Comparison of ENCODE assay signal across 8 cellular contexts in the genomic region with DNA sequence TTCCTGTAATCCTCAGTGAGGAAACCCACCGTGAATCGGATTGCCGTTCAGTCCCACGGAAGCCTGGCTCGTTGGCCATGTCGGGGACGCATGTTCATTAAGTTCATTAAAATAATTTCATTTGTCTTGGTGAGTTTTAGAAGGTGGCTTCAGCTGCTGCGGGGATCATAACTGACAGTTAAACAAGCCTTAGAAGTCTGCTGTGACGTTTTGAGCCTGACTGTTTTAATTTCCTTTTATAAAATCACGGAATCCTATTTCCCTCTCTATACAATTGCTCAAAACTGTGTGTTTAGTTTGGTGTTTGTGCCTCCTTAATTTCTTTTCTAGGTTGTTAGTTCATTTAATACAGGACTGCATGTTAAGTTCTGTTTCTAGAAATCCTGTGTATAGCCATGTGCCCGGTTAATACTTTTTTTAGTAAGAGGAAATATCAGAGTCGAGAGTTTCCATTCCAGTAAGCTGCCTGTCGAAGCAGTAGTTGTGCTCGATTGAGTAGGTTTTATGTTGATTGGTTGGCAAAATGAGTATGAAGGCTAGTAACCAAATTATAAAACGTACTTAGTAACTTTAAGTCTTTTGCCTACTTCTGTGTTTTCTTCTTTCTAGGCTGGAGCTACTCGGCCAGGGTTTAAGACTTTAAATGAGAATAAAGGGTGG. TPM values are rescaled to one million over a fixed set of nuclear protein-coding genes. Genes with fewer than 3 reads are reported as not detected.
A peak's percentile ranks its signal among the peaks of the same experiment; 100 is the strongest.
DNase-seq lines count a peak whose midpoint lies in the region; ATAC-seq and TF ChIP-seq lines count a peak whose summit lies in the region.

No MANE protein-coding gene starts in this region.

- no peak for TF ChIP-seq CTCF in activated CD8-positive, alpha-beta T cell treated with anti-CD3 and anti-CD28 coated beads for 36 hours (IDR thresholded peaks at IDR 0.05)
- TF ChIP-seq CTCF in glutamatergic neuron (IDR thresholded peaks at IDR 0.05; ENCODE audit: partially characterized antibody, unreplicated experiment) (no peak), sigmoid colon (IDR thresholded peaks at IDR 0.05) (no peak)

- H3K4me3 Mint-ChIP-seq in activated CD8-positive, alpha-beta T cell treated with anti-CD3 and anti-CD28 coated beads for 36 hours: peak overlapping the region; percentile 98
- H3K4me3 Mint-ChIP-seq in glutamatergic neuron (ENCODE audit: unreplicated experiment): peak overlapping the region; percentile 89

- H3K9me3 Mint-ChIP-seq in activated CD8-positive, alpha-beta T cell treated with anti-CD3 and anti-CD28 coated beads for 36 hours: no peaks in the 10 kb centered on the region
- H3K9me3 Mint-ChIP-seq in glutamatergic neuron (ENCODE audit: unreplicated experiment): peaks cover 13% of the 10 kb centered on the region

- no peak for TF ChIP-seq POLR2A in sigmoid colon (IDR thresholded peaks at IDR 0.05)

- H3K27me3 ChIP-seq in sigmoid colon: no peaks in the 10 kb centered on the region

- H3K9me3 ChIP-seq in sigmoid colon: no peaks in the 10 kb centered on the region

- H3K4me1 ChIP-seq in sigmoid colon: peaks cover 0 to 27% (median 20%) of the 10 kb centered on the region in 4 donors

- in situ Hi-C loops in Caki2 (cut with HindIII; ENCODE audit: low pct_unique_long_range_greater_than_20kb, low sequenced_read_pairs): no loop called here

- DNase-seq in Caki2 (ENCODE audit: low read depth): peak; percentile 3
- DNase-seq in activated CD8-positive, alpha-beta T cell treated with anti-CD3 and anti-CD28 coated beads for 36 hours: no peak
- no peak for DNase-seq in glutamatergic neuron
- DNase-seq in sigmoid colon: no peak
- no peak for DNase-seq in UCSD-AML1 (lab: John Stamatoyannopoulos, UW; ENCODE audit: unreplicated experiment)
- no peak for DNase-seq in COR-L47 (lab: John Stamatoyannopoulos, UW)
- no peak for DNase-seq in A172 (ENCODE audit: low spot score)

- H3K27ac ChIP-seq in sigmoid colon: peak overlapping the region; percentile 86 to 97 (median 94)

- H3K36me3 Mint-ChIP-seq in activated CD8-positive, alpha-beta T cell treated with anti-CD3 and anti-CD28 coated beads for 36 hours (ENCODE audit: low read depth): peaks cover 25% of the 10 kb centered on the region
- H3K36me3 Mint-ChIP-seq in glutamatergic neuron (ENCODE audit: unreplicated experiment): no peaks in the 10 kb centered on the region

- POLR2A ChIA-PET in activated CD8-positive, alpha-beta T cell treated with anti-CD3 and anti-CD28 coated beads for 36 hours (lab: Charles Lee): interaction anchor here (0.6 kb wide), 1 partner anchor 39 kb away, joined by 3 read pairs; no protein-coding TSS in a partner anchor

- WGBS in sigmoid colon, 2 donors: 0% methylated on average over 16 of the region's 16 CpGs

- peak overlapping the region; percentile 59 to 86 (median 70) for H3K4me3 ChIP-seq in sigmoid colon

- no peaks in the 10 kb centered on the region for H3K27me3 Mint-ChIP-seq in activated CD8-positive, alpha-beta T cell treated with anti-CD3 and anti-CD28 coated beads for 36 hours
- H3K27me3 Mint-ChIP-seq in glutamatergic neuron (ENCODE audit: unreplicated experiment): peaks cover 4% of the 10 kb centered on the region

- H3K36me3 ChIP-seq in sigmoid colon: no peaks in the 10 kb centered on the region

- ATAC-seq in HG03135 (IDR thresholded peaks at IDR 0.05; ENCODE audit: unreplicated experiment): peak; percentile 2
- no peak for ATAC-seq in activated CD8-positive, alpha-beta T cell treated with anti-CD3 and anti-CD28 coated beads for 36 hours

- peak overlapping the region; percentile 97 for H3K27ac Mint-ChIP-seq in activated CD8-positive, alpha-beta T cell treated with anti-CD3 and anti-CD28 coated beads for 36 hours
- peak overlapping the region; percentile 87 for H3K27ac Mint-ChIP-seq in glutamatergic neuron (ENCODE audit: unreplicated experiment)

- CTCF ChIA-PET in activated CD8-positive, alpha-beta T cell treated with anti-CD3 and anti-CD28 coated beads for 36 hours (lab: Charles Lee): interaction anchor here (1.0 to 1.5 kb wide), 2 partner anchors 28 to 49 kb away, joined by 3 to 4 read pairs; no protein-coding TSS in a partner anchor

- H3K4me1 Mint-ChIP-seq in activated CD8-positive, alpha-beta T cell treated with anti-CD3 and anti-CD28 coated beads for 36 hours (ENCODE audit: low read depth): peaks cover 23% of the 10 kb centered on the region
- peaks cover 13% of the 10 kb centered on the region for H3K4me1 Mint-ChIP-seq in glutamatergic neuron (ENCODE audit: low read depth, unreplicated experiment)

- intact Hi-C loops in activated CD8-positive, alpha-beta T cell treated with anti-CD3 and anti-CD28 coated beads for 36 hours (cut with micrococcal nuclease): loop anchor here (2.0 to 5.0 kb wide), 3 partner anchors 20 to 58 kb away; no protein-coding TSS in a partner anchor
- intact Hi-C loops in sigmoid colon (cut with DNase I): loop anchor here (2.0 to 5.0 kb wide), 4 partner anchors 108 to 200 kb away; a partner anchor contains a TSS

- TF ChIP-seq EP300 in sigmoid colon (IDR thresholded peaks at IDR 0.05): no peak

RNA-seq across cellular contexts. Expression of a gene that starts 0.7 kb away (rescaled TPM):
- 130 and 160 TPM in 2 replicates for total RNA-seq in Caki2 (2014; rRNA removed; shearing (Covaris generic); ENCODE audit: low replicate concordance)
- total RNA-seq in activated CD8-positive, alpha-beta T cell treated with anti-CD3 and anti-CD28 coated beads for 36 hours: 10 to 100 TPM; 59.2 to 61.5 TPM
- total RNA-seq in glutamatergic neuron (ENCODE audit: unreplicated experiment): 121 TPM
- total RNA-seq in sigmoid colon: 10 to 100 TPM; 21.6 to 40.3 (median 29.9) TPM
- 10 to 100 TPM; 15.0 to 47.1 (median 25.2) TPM for polyA plus RNA-seq in sigmoid colon
- total RNA-seq in A172 (2014; rRNA removed; shearing (Covaris generic)): 96.1 and 118 TPM in 2 replicates

RNA-seq across cellular contexts. Expression of a gene that starts 52.7 kb away (rescaled TPM):
- 6.5 and 9.6 TPM in 2 replicates for total RNA-seq in Caki2 (2014; rRNA removed; shearing (Covaris generic); ENCODE audit: low replicate concordance)
- 10 to 100 TPM; 12.0 to 13.1 TPM for total RNA-seq in activated CD8-positive, alpha-beta T cell treated with anti-CD3 and anti-CD28 coated beads for 36 hours
- total RNA-seq in glutamatergic neuron (ENCODE audit: unreplicated experiment): 41.5 TPM
- total RNA-seq in sigmoid colon: 10 to 100 TPM in 3 of 4 donors, 1 to 10 TPM in 1; 9.9 to 16.0 (median 12.3) TPM
- 1 to 10 TPM; 3.0 to 5.8 (median 5.5) TPM for polyA plus RNA-seq in sigmoid colon
- 23.8 and 26.8 TPM in 2 replicates for total RNA-seq in A172 (2014; rRNA removed; shearing (Covaris generic))
